ENCODE assay signal across 8 cellular contexts in genomic region chr2:38751847-38752410, GRCh38. TPM values are rescaled to one million over a fixed set of nuclear protein-coding genes. Genes with fewer than 3 reads are reported as not detected.
DNase-seq lines count a peak whose midpoint lies in the region; ATAC-seq and TF ChIP-seq lines count a peak whose summit lies in the region.

No MANE protein-coding gene starts in this region.

- peaks cover 40% of the 10 kb centered on the region for H3K36me3 Mint-ChIP-seq in CD8-positive, alpha-beta T cell
- H3K36me3 Mint-ChIP-seq in activated T-helper 17 cell treated with anti-CD3 and anti-CD28 coated beads, Interleukin-2, amount 50 U/mL, for 72 hours (ENCODE audit: low read depth), result peaks cover 52% of the 10 kb centered on the region

- peaks cover 44% of the 10 kb centered on the region for H3K4me1 Mint-ChIP-seq in CD8-positive, alpha-beta T cell (ENCODE audit: low read depth)
- H3K4me1 Mint-ChIP-seq in activated T-helper 17 cell treated with anti-CD3 and anti-CD28 coated beads, Interleukin-2, amount 50 U/mL, for 72 hours, result peaks cover 29% of the 10 kb centered on the region

- intact Hi-C loops in CD8-positive, alpha-beta T cell (cut with DNase I, micrococcal nuclease), result loop anchor here (1.0 to 10.0 kb wide), 9 partner anchors 26 to 1785 kb away; partner anchors contain the start of genes ATL2 (in 2 of the 2), GEMIN6 (in 2 of the 2), GALM (in 1 of the 2) and RMDN2 (in 1 of the 2)

- POLR2A ChIA-PET in CD8-positive, alpha-beta T cell (lab: Charles Lee), result interaction anchor here (0.6 to 3.1 kb wide), 46 partner anchors 8 to 1785 kb away, joined by 3 to 78 read pairs (median 5); partner anchors contain the start of genes DHX57, GALM, HNRNPLL and MAP4K3

- peak overlapping the region; percentile 96 for H3K27ac ChIP-seq in CD8-positive, alpha-beta T cell (ENCODE audit: low read depth, low read length)
- H3K27ac ChIP-seq in iPS-20b (ENCODE audit: low read length), result peak overlapping the region; percentile 86

- H3K4me1 ChIP-seq in CD8-positive, alpha-beta T cell (ENCODE audit: insufficient read depth, low read length), result peaks cover 46% of the 10 kb centered on the region
- peaks cover 6% of the 10 kb centered on the region for H3K4me1 ChIP-seq in iPS-20b (ENCODE audit: insufficient read depth, low read length)

- H3K4me3 ChIP-seq in CD8-positive, alpha-beta T cell (ENCODE audit: low read depth, low read length), result peak overlapping the region; percentile 92
- H3K4me3 ChIP-seq in iPS-20b (ENCODE audit: low read length), result peak overlapping the region; percentile 92

- no peaks in the 10 kb centered on the region for H3K9me3 Mint-ChIP-seq in CD8-positive, alpha-beta T cell
- no peaks in the 10 kb centered on the region for H3K9me3 Mint-ChIP-seq in activated T-helper 17 cell treated with anti-CD3 and anti-CD28 coated beads, Interleukin-2, amount 50 U/mL, for 72 hours

- peak overlapping the region; percentile 92 for H3K9ac ChIP-seq in iPS-20b (ENCODE audit: low read depth, low read length)

- H3K36me3 ChIP-seq in CD8-positive, alpha-beta T cell (ENCODE audit: insufficient read depth, low read length), result peaks cover 30% of the 10 kb centered on the region
- peaks cover 37% of the 10 kb centered on the region for H3K36me3 ChIP-seq in iPS-20b (ENCODE audit: insufficient read depth, low read depth, low read length)

- DNase-seq in CD8-positive, alpha-beta T cell, result no peak
- DNase-seq in stimulated activated naive CD8-positive, alpha-beta T cell treated with anti-CD3 and anti-CD28 coated beads, Interleukin-15, Interleukin-2, amounts not matched to agents 100 U/mL and 50 U/mL, for 24 hours, result peak; percentile 47
- no peak for DNase-seq in ecto neural progenitor cell (ENCODE audit: low spot score)

- no peaks in the 10 kb centered on the region for H3K27me3 Mint-ChIP-seq in CD8-positive, alpha-beta T cell (ENCODE audit: low read depth)
- no peaks in the 10 kb centered on the region for H3K27me3 Mint-ChIP-seq in activated T-helper 17 cell treated with anti-CD3 and anti-CD28 coated beads, Interleukin-2, amount 50 U/mL, for 72 hours

- CTCF ChIA-PET in CD8-positive, alpha-beta T cell (lab: Charles Lee), result interaction anchor here (0.7 to 2.4 kb wide), 7 partner anchors 9 to 170 kb away, joined by 3 to 12 read pairs (median 3); partner anchors contain the start of gene HNRNPLL

- no peak for TF ChIP-seq CTCF in CD8-positive, alpha-beta T cell (IDR thresholded peaks at IDR 0.05)

- H3K27me3 ChIP-seq in CD8-positive, alpha-beta T cell (ENCODE audit: insufficient read depth, low read length), result no peaks in the 10 kb centered on the region
- no peaks in the 10 kb centered on the region for H3K27me3 ChIP-seq in iPS-20b (ENCODE audit: insufficient read depth, low read length)

- H3K9me3 ChIP-seq in CD8-positive, alpha-beta T cell (ENCODE audit: low read length), result no peaks in the 10 kb centered on the region
- no peaks in the 10 kb centered on the region for H3K9me3 ChIP-seq in iPS-20b (ENCODE audit: insufficient read depth, low read depth, low read length)

- peak overlapping the region; percentile 98 for H3K27ac Mint-ChIP-seq in CD8-positive, alpha-beta T cell
- H3K27ac Mint-ChIP-seq in activated T-helper 17 cell treated with anti-CD3 and anti-CD28 coated beads, Interleukin-2, amount 50 U/mL, for 72 hours, result peak overlapping the region; percentile 100

- peak; percentile 21 for ATAC-seq in CD8-positive, alpha-beta T cell
- ATAC-seq in HG03439 (IDR thresholded peaks at IDR 0.05; ENCODE audit: unreplicated experiment) (peak; percentile 5), HG03565 (IDR thresholded peaks at IDR 0.05; ENCODE audit: unreplicated experiment) (no peak), GM21717 (IDR thresholded peaks at IDR 0.05; ENCODE audit: unreplicated experiment) (no peak)
- peak; percentile 33 for ATAC-seq in activated T-helper 17 cell treated with anti-CD3 and anti-CD28 coated beads, Interleukin-2, amount 50 U/mL, for 72 hours (replicated peaks)
- ATAC-seq in stimulated activated naive CD8-positive, alpha-beta T cell treated with anti-CD3 and anti-CD28 coated beads, Interleukin-15, Interleukin-2, amounts not matched to agents 100 U/mL and 50 U/mL, for 24 hours, result peak; percentile 21

- peak overlapping the region; percentile 96 for H3K4me3 Mint-ChIP-seq in CD8-positive, alpha-beta T cell
- peak overlapping the region; percentile 99 for H3K4me3 Mint-ChIP-seq in activated T-helper 17 cell treated with anti-CD3 and anti-CD28 coated beads, Interleukin-2, amount 50 U/mL, for 72 hours

RNA-seq across cellular contexts. Expression of gene SRSF7, which starts 0.8 kb away (rescaled TPM):
- 100 to 1,000 TPM; 607 to 608 TPM for total RNA-seq in CD8-positive, alpha-beta T cell
- 100 to 1,000 TPM; 199 to 366 TPM for total RNA-seq in activated T-helper 17 cell treated with anti-CD3 and anti-CD28 coated beads, Interleukin-2, amount 50 U/mL, for 72 hours

RNA-seq across cellular contexts. Expression of gene GEMIN6, which starts 26.1 kb away (rescaled TPM):
- 1 to 10 TPM; 2.3 TPM for total RNA-seq in CD8-positive, alpha-beta T cell
- 10 to 100 TPM; 18.6 to 28.4 TPM for total RNA-seq in activated T-helper 17 cell treated with anti-CD3 and anti-CD28 coated beads, Interleukin-2, amount 50 U/mL, for 72 hours

Comparison
In these comparisons a context has a peak if more than half of its experiments do, and no peak if none do; other contexts are left out.
1. ATAC-seq: peak in CD8-positive, alpha-beta T cell (single experiment), HG03439 (single experiment), activated T-helper 17 cell treated with anti-CD3 and anti-CD28 coated beads, Interleukin-2, amount 50 U/mL, for 72 hours (single experiment) and stimulated activated naive CD8-positive, alpha-beta T cell treated with anti-CD3 and anti-CD28 coated beads, Interleukin-15, Interleukin-2, amounts not matched to agents 100 U/mL and 50 U/mL, for 24 hours (single experiment); none in HG03565 (single experiment) and GM21717 (single experiment).
2. RNA of gene GEMIN6, which starts 26.1 kb away (total RNA-seq): 18.6 to 28.4 TPM in activated T-helper 17 cell treated with anti-CD3 and anti-CD28 coated beads, Interleukin-2, amount 50 U/mL, for 72 hours; 2.3 TPM in CD8-positive, alpha-beta T cell; every median in the first group is over 4 times any median in the second.